8 cellular contexts compared by ENCODE assay signal in the genomic region with DNA sequence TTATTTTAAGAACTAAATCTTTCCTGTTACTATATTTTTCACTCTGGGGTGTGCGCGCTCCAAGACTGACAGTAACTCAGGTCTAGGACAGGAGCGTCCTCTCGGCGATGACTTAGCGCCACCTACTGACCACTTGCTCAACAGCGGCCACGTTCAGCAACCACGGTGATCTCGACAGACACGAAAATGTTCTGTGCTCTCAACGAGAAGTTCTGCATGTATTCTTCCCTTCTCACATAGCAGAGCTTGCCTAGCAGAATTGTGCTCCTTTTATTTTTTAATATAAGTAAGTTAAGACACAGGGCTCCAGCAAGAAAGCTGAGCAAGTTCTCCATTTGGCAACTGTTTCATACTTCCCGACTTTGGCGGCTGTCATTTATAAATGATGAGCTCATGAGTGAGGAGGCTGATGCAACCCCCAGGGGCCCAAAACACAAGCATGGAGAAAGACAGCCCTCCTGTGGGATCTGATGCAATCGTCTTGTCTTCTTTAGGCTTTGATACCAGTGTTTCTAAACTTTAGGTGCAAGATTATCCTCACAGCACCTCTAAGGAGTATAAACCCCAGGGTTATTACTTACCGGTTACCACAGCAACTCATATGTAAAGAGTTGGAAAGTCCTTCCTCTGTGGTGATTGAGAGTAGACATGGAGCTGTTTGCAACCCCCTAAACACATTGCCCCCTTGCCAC.
DNase-seq lines count a peak whose midpoint lies in the region; ATAC-seq and TF ChIP-seq lines count a peak whose summit lies in the region.

No MANE protein-coding gene starts in this region.

- DNase-seq in GM19240 (ENCODE audit: insufficient read length, low spot score) (peak; percentile 77), NCI-H460 (ENCODE audit: extremely low read depth, low read depth) (peak; percentile 86), choroid plexus epithelial cell (ENCODE audit: low read depth) (peak; percentile 93)
- peak; percentile 73 to 80 for DNase-seq in activated CD4-positive, alpha-beta T cell treated with anti-CD3 and anti-CD28 coated beads for 24 hours (ENCODE audit: low read depth in 2 of 2)
- DNase-seq in stimulated activated CD4-positive, alpha-beta T cell treated with anti-CD3 and anti-CD28 coated beads, Interleukin-4, amount 100 ng/mL, for 48 hours (ENCODE audit: low read depth in 2 of 2), result peak; percentile 70 to 75

- H3K36me3 ChIP-seq in liver (ENCODE audit: control insufficient read depth in 4 of 4, insufficient read depth in 3 of 4, low read depth in 1 of 4, low read length in 3 of 4), result no peaks in the 10 kb centered on the region

- TF ChIP-seq RAD21 in liver (IDR thresholded peaks at IDR 0.05), result peak; percentile 97

- H3K27ac ChIP-seq in C4-2B (no peak overlapping the region), liver (ENCODE audit: low read depth in 1 of 2, low read length in 2 of 2) (no peak overlapping the region)

- H3K4me1 ChIP-seq in liver (ENCODE audit: control insufficient read depth in 4 of 4, insufficient read depth in 4 of 4, low read length in 3 of 4), result no peaks in the 10 kb centered on the region

- H3K4me3 ChIP-seq in choroid plexus epithelial cell (ENCODE audit: low read depth, low read length) (peak overlapping the region; percentile 9), liver (ENCODE audit: low read depth in 1 of 3, low read length in 3 of 3) (no peak overlapping the region)

- H3K9ac ChIP-seq in liver (ENCODE audit: low read depth in 1 of 2, low read length in 2 of 2), result peak overlapping the region in 1 of 2 donors; percentile 34

- TF ChIP-seq CTCF in C4-2B (conservative IDR thresholded peaks at IDR 0.05) (peak; percentile 98), choroid plexus epithelial cell (conservative IDR thresholded peaks at IDR 0.05; ENCODE audit: low read depth, low read length) (peak; percentile 99), liver (IDR thresholded peaks at IDR 0.05; ENCODE audit: low read depth, low read length, missing input control) (peak; percentile 90)

- peaks cover 2 to 9% (median 4%) of the 10 kb centered on the region in 4 donors for H3K9me3 ChIP-seq in liver (ENCODE audit: control insufficient read depth in 4 of 4, low read length in 3 of 4)

- 6% methylated on average over 16 of the region's 16 CpGs for WGBS in liver

- no peaks in the 10 kb centered on the region for H3K27me3 ChIP-seq in liver (ENCODE audit: control insufficient read depth in 4 of 4, insufficient read depth in 4 of 4, low read length in 3 of 4)

- peak; percentile 99 for ATAC-seq in HG03354 (IDR thresholded peaks at IDR 0.05; ENCODE audit: poor library complexity, severe bottlenecking, unreplicated experiment)

TF ChIP-seq in liver, 16 proteins besides CTCF, POLR2A, EP300 and RAD21:
- TF ChIP-seq, protein P1, sequence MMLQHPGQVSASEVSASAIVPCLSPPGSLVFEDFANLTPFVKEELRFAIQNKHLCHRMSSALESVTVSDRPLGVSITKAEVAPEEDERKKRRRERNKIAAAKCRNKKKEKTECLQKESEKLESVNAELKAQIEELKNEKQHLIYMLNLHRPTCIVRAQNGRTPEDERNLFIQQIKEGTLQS (IDR thresholded peaks at IDR 0.05), result peak; percentile 33
- no peak for TF ChIP-seq SP1 (IDR thresholded peaks at IDR 0.05)
